In the genomic region with DNA sequence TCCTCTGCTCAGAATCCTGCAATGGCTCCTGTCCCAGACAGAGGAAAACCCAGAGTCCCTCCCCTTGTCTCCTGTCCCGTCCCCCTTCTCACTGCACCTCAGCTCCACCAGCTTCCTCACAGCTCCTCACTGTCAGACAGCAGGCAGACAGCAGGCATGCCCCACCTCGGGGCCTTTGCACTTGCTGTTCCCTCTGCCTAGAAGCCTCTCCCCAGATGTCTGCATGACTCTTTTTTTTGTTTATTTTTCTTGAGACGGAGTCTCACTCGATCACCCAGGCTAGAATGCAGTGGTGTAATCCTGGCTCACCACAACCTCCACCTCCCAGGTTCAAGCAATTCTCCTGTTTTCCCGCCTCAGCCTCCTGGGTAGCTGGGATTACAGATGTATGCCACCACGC, we compare ENCODE assay signal across 15 cellular contexts. TPM values are rescaled to one million over a fixed set of nuclear protein-coding genes. Genes with fewer than 3 reads are reported as not detected.
DNase-seq lines count a peak whose midpoint lies in the region; TF ChIP-seq lines count a peak whose summit lies in the region.
"Had no signal": no experiment of that assay in that cellular context is flagged by ENCODE, and none has a peak within 500 bp of the region (broad histone marks: within the 10 kb centered on the region; RNA-seq: fewer than 3 reads in every experiment).

No MANE protein-coding gene starts in this region.

- H3K4me3 Mint-ChIP-seq in CD14-positive monocyte (peak overlapping the region in 1 of 2 donors; percentile 60), endothelial cell (ENCODE audit: unreplicated experiment) (no peak overlapping the region)
- H3K4me3 Mint-ChIP-seq: activated CD4-positive, alpha-beta memory T cell treated with anti-CD3 and anti-CD28 coated beads, Interleukin-2, amount 10 ng/mL, durations not matched to agents 7 days and 5 days; type B pancreatic cell had no signal

- no peaks in the 10 kb centered on the region for H3F3A ChIP-seq in smooth muscle cell (ENCODE audit: low read depth)

- H3K36me3 Mint-ChIP-seq in CD14-positive monocyte: no peaks in the 10 kb centered on the region
- no peaks in the 10 kb centered on the region for H3K36me3 Mint-ChIP-seq in endothelial cell (ENCODE audit: low read depth, unreplicated experiment)
- H3K36me3 Mint-ChIP-seq: type B pancreatic cell had no signal

- intact Hi-C loops in CD14-positive monocyte (cut with micrococcal nuclease): no loop called here
- intact Hi-C loops in ascending aorta (cut with DNase I): loop anchor here (2.0 kb wide), 1 partner anchor 50 kb away; no protein-coding TSS in a partner anchor
- intact Hi-C loops in posterior vena cava (cut with DNase I): no loop called here

- no peaks in the 10 kb centered on the region for H4K20me1 ChIP-seq in smooth muscle cell (ENCODE audit: low read depth)

- H3K36me3 ChIP-seq in ascending aorta (no peaks in the 10 kb centered on the region), smooth muscle cell (ENCODE audit: low read depth) (no peaks in the 10 kb centered on the region)

- H3K27ac Mint-ChIP-seq in CD14-positive monocyte: peak overlapping the region in 4 of 7 donors; percentile 43 to 79 (median 62)
- H3K27ac Mint-ChIP-seq in endothelial cell (ENCODE audit: unreplicated experiment): no peak overlapping the region
- H3K27ac Mint-ChIP-seq: activated CD4-positive, alpha-beta memory T cell treated with anti-CD3 and anti-CD28 coated beads, Interleukin-2, amount 10 ng/mL, durations not matched to agents 7 days and 5 days; type B pancreatic cell had no signal

- H3K4me1 Mint-ChIP-seq in CD14-positive monocyte (peaks cover 31% of the 10 kb centered on the region), endothelial cell (ENCODE audit: unreplicated experiment) (peaks cover 15% of the 10 kb centered on the region)
- H3K4me1 Mint-ChIP-seq: activated CD4-positive, alpha-beta memory T cell treated with anti-CD3 and anti-CD28 coated beads, Interleukin-2, amount 10 ng/mL, durations not matched to agents 7 days and 5 days had no signal

- H3K79me2 ChIP-seq in smooth muscle cell (ENCODE audit: low read depth): no peaks in the 10 kb centered on the region

- H3K4me1 ChIP-seq in ascending aorta (peaks cover 12 to 41% of the 10 kb centered on the region in 2 donors), smooth muscle cell (ENCODE audit: low read depth) (no peaks in the 10 kb centered on the region)

- no peak overlapping the region for H2AFZ ChIP-seq in smooth muscle cell (ENCODE audit: low read depth)

- H3K9ac ChIP-seq in smooth muscle cell (ENCODE audit: low read depth): no peak overlapping the region

- no peak for TF ChIP-seq CTCF in CD14-positive monocyte (IDR thresholded peaks at IDR 0.05)
- no peak for TF ChIP-seq CTCF in ascending aorta (IDR thresholded peaks at IDR 0.05)
- no peak for TF ChIP-seq CTCF in smooth muscle cell (IDR thresholded peaks at IDR 0.05; ENCODE audit: borderline replicate concordance, insufficient read depth, poor library complexity, severe bottlenecking)
- TF ChIP-seq CTCF in endothelial cell (IDR thresholded peaks at IDR 0.05; ENCODE audit: unreplicated experiment): no peak

- DNase-seq in CD14-positive monocyte (ENCODE audit: low spot score) (no peak), ascending aorta (ENCODE audit: low spot score in 2 of 2) (no peak), hepatic stellate cell (ENCODE audit: low spot score) (peak; percentile 61), smooth muscle cell (lab: John Stamatoyannopoulos, UW; ENCODE audit: unreplicated experiment) (no peak), posterior vena cava (ENCODE audit: low spot score) (no peak), NCI-H1930 (lab: John Stamatoyannopoulos, UW) (no peak), endothelial cell (ENCODE audit: low spot score) (no peak)
- DNase-seq in activated naive CD4-positive, alpha-beta T cell treated with Interleukin-2 at 50 U/mL for 16 hours: no peak
- DNase-seq: activated CD4-positive, alpha-beta memory T cell treated with anti-CD3 and anti-CD28 coated beads, Interleukin-2, amount 10 ng/mL, durations not matched to agents 7 days and 5 days; activated gamma-delta T cell treated with Interleukin-2 at 50 U/mL for 16 hours; DMS79; mesendoderm; NCI-H2107; T-helper 2 cell had no signal

- H3K9me3 Mint-ChIP-seq in CD14-positive monocyte (peaks cover 0 to 2% (median 0%) of the 10 kb centered on the region in 7 donors), endothelial cell (ENCODE audit: unreplicated experiment) (no peaks in the 10 kb centered on the region)
- H3K9me3 Mint-ChIP-seq: activated CD4-positive, alpha-beta memory T cell treated with anti-CD3 and anti-CD28 coated beads, Interleukin-2, amount 10 ng/mL, durations not matched to agents 7 days and 5 days; type B pancreatic cell had no signal

- no peak overlapping the region for H3K4me2 ChIP-seq in smooth muscle cell

- H3K9me3 ChIP-seq in ascending aorta (no peaks in the 10 kb centered on the region), smooth muscle cell (replicated peaks; ENCODE audit: low read depth) (no peaks in the 10 kb centered on the region)

- WGBS in smooth muscle cell (ENCODE audit: low lambda C conversion rate): 48% methylated on average over 6 of the region's 6 CpGs

- H3K4me3 ChIP-seq in ascending aorta (peak overlapping the region in 1 of 2 donors; percentile 21), smooth muscle cell (no peak overlapping the region)

- H3K27me3 Mint-ChIP-seq in CD14-positive monocyte (ENCODE audit: low read depth in 3 of 3) (peaks cover 0 to 8% (median 2%) of the 10 kb centered on the region in 3 donors), endothelial cell (ENCODE audit: unreplicated experiment) (peaks cover 3% of the 10 kb centered on the region)

- H3K27ac ChIP-seq in ascending aorta (peak overlapping the region; percentile 95 to 96), smooth muscle cell (ENCODE audit: low read depth) (peak overlapping the region; percentile 28)

- H3K27me3 ChIP-seq in ascending aorta (no peaks in the 10 kb centered on the region), smooth muscle cell (ENCODE audit: low read depth) (no peaks in the 10 kb centered on the region)

RNA-seq across cellular contexts. Expression of gene SLC6A7, which starts 8.8 kb away (rescaled TPM):
- not detected for polyA plus RNA-seq in CD14-positive monocyte
- not detected for total RNA-seq in ascending aorta
- not detected in 2 replicates for total RNA-seq in smooth muscle cell
- polyA plus RNA-seq in smooth muscle cell: 0.10 TPM in 1 of 2 replicates, not detected in the other
- total RNA-seq in posterior vena cava: under 1 TPM; 0.14 to 0.19 TPM
- not detected for total RNA-seq in endothelial cell (ENCODE audit: unreplicated experiment)
- total RNA-seq: activated CD4-positive, alpha-beta memory T cell treated with anti-CD3 and anti-CD28 coated beads, Interleukin-2, amount 10 ng/mL, durations not matched to agents 7 days and 5 days had no signal

RNA-seq across cellular contexts. Expression of gene CDX1, which starts 14.5 kb away (rescaled TPM):
- polyA plus RNA-seq in CD14-positive monocyte: not detected
- total RNA-seq in ascending aorta: not detected
- total RNA-seq in smooth muscle cell: 1.4 and 3.9 TPM in 2 replicates
- 5.0 and 8.5 TPM in 2 replicates for polyA plus RNA-seq in smooth muscle cell
- total RNA-seq in posterior vena cava: under 1 TPM in 1 of 2 donors, not detected in 1; 0.28 TPM
- total RNA-seq in endothelial cell (ENCODE audit: unreplicated experiment): 0.59 TPM
- total RNA-seq: activated CD4-positive, alpha-beta memory T cell treated with anti-CD3 and anti-CD28 coated beads, Interleukin-2, amount 10 ng/mL, durations not matched to agents 7 days and 5 days had no signal

RNA-seq across cellular contexts. Expression of gene PDGFRB, which starts 25.4 kb away (rescaled TPM):
- under 1 TPM; 0.04 to 0.20 TPM for polyA plus RNA-seq in CD14-positive monocyte
- 341 TPM for total RNA-seq in ascending aorta
- 362 and 370 TPM in 2 replicates for total RNA-seq in smooth muscle cell
- 390 and 522 TPM in 2 replicates for polyA plus RNA-seq in smooth muscle cell
- 100 to 1,000 TPM; 251 to 394 TPM for total RNA-seq in posterior vena cava
- total RNA-seq in endothelial cell (ENCODE audit: unreplicated experiment): 23.7 TPM

Comparison
In these comparisons a context has a peak if more than half of its experiments do, and no peak if none do; other contexts are left out.
1. RNA of gene PDGFRB, which starts 25.4 kb away (total RNA-seq): 251 to 394 TPM in posterior vena cava, 362 to 370 TPM in smooth muscle cell and 341 TPM in ascending aorta (single experiment); 23.7 TPM in endothelial cell (single experiment); every median in the first group is over 10 times any median in the second.